Comparison of ENCODE assay signal across 8 cellular contexts in genomic region chr7:44797329-44798258, GRCh38. TPM values are rescaled to one million over a fixed set of nuclear protein-coding genes. Genes with fewer than 3 reads are reported as not detected.
DNase-seq lines count a peak whose midpoint lies in the region; ATAC-seq, FAIRE-seq and TF ChIP-seq lines count a peak whose summit lies in the region.

No MANE protein-coding gene starts in this region.

- H3K9me3 Mint-ChIP-seq in activated CD4-positive, alpha-beta memory T cell treated with anti-CD3 and anti-CD28 coated beads for 36 hours: no peaks in the 10 kb centered on the region

- H3K36me3 ChIP-seq in BJ (ENCODE audit: control insufficient read depth, insufficient read depth, low read length) (peaks cover 17% of the 10 kb centered on the region), HepG2 (replicated peaks in 1 of 2; ENCODE audit: control insufficient read depth in 1 of 2, insufficient read depth in 2 of 2, low read length in 2 of 2) (peaks cover 10 to 39% of the 10 kb centered on the region in 2 experiments)

- intact Hi-C loops in activated CD4-positive, alpha-beta memory T cell treated with anti-CD3 and anti-CD28 coated beads for 36 hours (cut with micrococcal nuclease): loop anchor here (2.0 to 5.0 kb wide), 4 partner anchors 63 to 337 kb away; partner anchors contain the start of genes NUDCD3 and TMED4
- intact Hi-C loops in HepG2 (cut with micrococcal nuclease; ENCODE audit: unreplicated experiment): loop anchor here (1.0 to 10.0 kb wide), 4 partner anchors 14 to 1767 kb away; partner anchors contain the start of gene H2AZ2

- H3K4me1 Mint-ChIP-seq in activated CD4-positive, alpha-beta memory T cell treated with anti-CD3 and anti-CD28 coated beads for 36 hours (ENCODE audit: low read depth): peaks cover 31% of the 10 kb centered on the region

- TF ChIP-seq RAD21 in HepG2 (CRISPR knock-in tag; IDR thresholded peaks at IDR 0.05): peak; percentile 9; the same call in 1 of the 2 replicates

- POLR2A ChIA-PET in BJ (lab: Charles Lee) (interaction anchor here (0.5 to 1.6 kb wide), 3 partner anchors 30 to 655 kb away, joined by 3 to 5 read pairs (median 5); no protein-coding TSS in a partner anchor), HepG2 (lab: Yijun Ruan, JAX) (interaction anchor here (1.2 to 2.4 kb wide), 4 partner anchors 13 to 68 kb away, joined by 3 to 20 read pairs (median 6); partner anchors contain the start of gene H2AZ2)
- POLR2A ChIA-PET in activated CD4-positive, alpha-beta memory T cell treated with anti-CD3 and anti-CD28 coated beads for 36 hours (lab: Charles Lee): interaction anchor here (0.6 to 3.9 kb wide), 30 partner anchors 20 to 313 kb away, joined by 3 to 34 read pairs (median 5); partner anchors contain the start of genes DDX56, H2AZ2, MYO1G and NUDCD3

- TF ChIP-seq EP300 in HepG2 (IDR thresholded peaks at IDR 0.05; ENCODE audit: low read depth in 2 of 2, low read length in 2 of 2) (no peak), HepG2 (CRISPR knock-in tag; IDR thresholded peaks at IDR 0.05; ENCODE audit: borderline replicate concordance) (no peak)

- in situ Hi-C loops in HepG2 (cut with HindIII; ENCODE audit: extremely low pct_ligation_motif_present, low pct_unique_long_range_greater_than_20kb): no loop called here

- CTCF ChIA-PET in BJ (lab: Yijun Ruan, JAX) (interaction anchor here (0.6 to 2.2 kb wide), 6 partner anchors 17 to 213 kb away, joined by 3 to 7 read pairs (median 4); partner anchors contain the start of gene H2AZ2), HepG2 (lab: Yijun Ruan, JAX; ENCODE audit: low intra/inter-chr PET ratio, low total read pairs) (interaction anchor here (1.3 kb wide), 1 partner anchor 50 kb away, joined by 7 read pairs; the partner anchor contains the start of gene H2AZ2)
- CTCF ChIA-PET in activated CD4-positive, alpha-beta memory T cell treated with anti-CD3 and anti-CD28 coated beads for 36 hours (lab: Charles Lee): interaction anchor here (0.6 to 1.7 kb wide), 15 partner anchors 36 to 338 kb away, joined by 3 to 10 read pairs (median 4); partner anchors contain the start of genes H2AZ2 and OGDH

- peaks cover 34% of the 10 kb centered on the region for H3K79me2 ChIP-seq in HepG2 (ENCODE audit: insufficient read depth, low read length)

- H3K4me1 ChIP-seq in HepG2 (ENCODE audit: insufficient read depth, low read length): peaks cover 37% of the 10 kb centered on the region

- H3K36me3 Mint-ChIP-seq in activated CD4-positive, alpha-beta memory T cell treated with anti-CD3 and anti-CD28 coated beads for 36 hours: peaks cover 57% of the 10 kb centered on the region

- H3K27me3 Mint-ChIP-seq in activated CD4-positive, alpha-beta memory T cell treated with anti-CD3 and anti-CD28 coated beads for 36 hours: no peaks in the 10 kb centered on the region

- ATAC-seq in GM19351 (IDR thresholded peaks at IDR 0.05; ENCODE audit: unreplicated experiment) (peak; percentile 60), HG03565 (IDR thresholded peaks at IDR 0.05; ENCODE audit: unreplicated experiment) (peak; percentile 36), HepG2 (peak; percentile 68)

- peak; percentile 15 to 89; a peak in 3 of 4 replicates for TF ChIP-seq POLR2A in HepG2 (IDR thresholded peaks at IDR 0.05; ENCODE audit: insufficient read depth in 1 of 2, low read depth in 2 of 2, low read length in 2 of 2)

- no peak overlapping the region for H2AFZ ChIP-seq in HepG2 (ENCODE audit: low read length)

- peak overlapping the region; percentile 97 for H3K4me3 Mint-ChIP-seq in activated CD4-positive, alpha-beta memory T cell treated with anti-CD3 and anti-CD28 coated beads for 36 hours

- H3K9me3 ChIP-seq in HepG2 (ENCODE audit: low read length): no peaks in the 10 kb centered on the region

- peak; percentile 59 for TF ChIP-seq CTCF in BJ (IDR thresholded peaks at IDR 0.05; ENCODE audit: insufficient read depth, low read depth, low read length)
- peak; percentile 83 for TF ChIP-seq CTCF in HepG2 (CRISPR knock-in tag; IDR thresholded peaks at IDR 0.05)

- peak overlapping the region; percentile 91 for H3K9ac ChIP-seq in HepG2 (ENCODE audit: insufficient read depth, low read depth, low read length)

- H3K4me2 ChIP-seq in HepG2 (ENCODE audit: low read depth, low read length): peak overlapping the region; percentile 98

- no peaks in the 10 kb centered on the region for H3K27me3 ChIP-seq in BJ (ENCODE audit: control insufficient read depth, insufficient read depth, low read length)
- no peaks in the 10 kb centered on the region; a peak in 1 of 5 replicates for H3K27me3 ChIP-seq in HepG2 (ENCODE audit: control insufficient read depth in 1 of 2, insufficient read depth in 2 of 2, low read length in 2 of 2)

- peak; percentile 65 for FAIRE-seq in HepG2 (lab: Jason Lieb, UNC)

- BruUV-seq in HepG2 (replicated peaks; lab: Mats Ljungman, UMichigan): TSS peak; percentile 61

- H3K27ac ChIP-seq in HepG2 (ENCODE audit: extremely low read length, insufficient read depth, low read length): peak overlapping the region; percentile 96

- peaks cover 47% of the 10 kb centered on the region for H4K20me1 ChIP-seq in HepG2 (ENCODE audit: insufficient read depth, low read length)

- DNase-seq in BJ (ENCODE audit: low read depth) (peak; percentile 44), NCI-H82 (lab: John Stamatoyannopoulos, UW) (peak; percentile 87), dermis blood vessel endothelial cell (peak; percentile 93), HepG2 (ENCODE audit: low spot score) (peak; percentile 79)
- DNase-seq in activated CD4-positive, alpha-beta memory T cell treated with anti-CD3 and anti-CD28 coated beads for 36 hours: peak; percentile 91
- peak; percentile 76 for DNase-seq in stimulated activated CD4-positive, alpha-beta T cell treated with anti-CD3 and anti-CD28 coated beads, Interleukin-2, amount 100 ng/mL, for 4 hours (ENCODE audit: low read depth)

- peak overlapping the region; percentile 99 for H3K27ac Mint-ChIP-seq in activated CD4-positive, alpha-beta memory T cell treated with anti-CD3 and anti-CD28 coated beads for 36 hours

- peak overlapping the region; percentile 97 for H3K4me3 ChIP-seq in BJ (ENCODE audit: low read depth, low read length)
- peak overlapping the region; percentile 80 to 86 (median 85) for H3K4me3 ChIP-seq in HepG2 (replicated peaks in 1 of 3; ENCODE audit: insufficient read depth in 1 of 3, low read depth in 2 of 3, low read length in 3 of 3)

- WGBS in HepG2 (ENCODE audit: low lambda C conversion rate): under 1% methylated on average over 23 of the region's 26 CpGs

RNA-seq across cellular contexts. Expression of gene PPIA, which starts 1.1 kb away (rescaled TPM):
- polyA plus RNA-seq in BJ (2011; rRNA removed) (3,555 and 5,521 TPM in 2 replicates), HepG2 (2011; rRNA removed) (2,460 and 3,010 TPM in 2 replicates)
- polyA minus RNA-seq in BJ (2011; rRNA and poly(A)+ RNA removed): 337 and 436 TPM in 2 replicates
- total RNA-seq in activated CD4-positive, alpha-beta memory T cell treated with anti-CD3 and anti-CD28 coated beads for 36 hours: 1,000 to 10,000 TPM; 3,158 to 3,182 TPM
- total RNA-seq in dermis blood vessel endothelial cell (3,103 and 4,000 TPM in 2 replicates), HepG2 (2016; rRNA removed; fragmentation: Illumina TruSeq; extraction: Trizol) (2,268 and 3,314 TPM in 2 replicates)
- total RNA-seq in HepG2 (2016; cell fraction: cytosol; rRNA removed; fragmentation: Illumina TruSeq; extraction: Trizol; ENCODE audit: low read depth): 754 and 802 TPM in 2 replicates
- total RNA-seq in HepG2 (2016; cell fraction: insoluble cytoplasmic fraction; rRNA removed; fragmentation: Illumina TruSeq; extraction: Trizol): 2,242 and 3,472 TPM in 2 replicates
- total RNA-seq in HepG2 (2016; cell fraction: membrane; rRNA removed; fragmentation: Illumina TruSeq; extraction: Trizol): 997 and 1,006 TPM in 2 replicates
- 760 and 791 TPM in 2 replicates for total RNA-seq in HepG2 (2016; cell fraction: nucleus; rRNA removed; fragmentation: Illumina TruSeq; extraction: Trizol)
- polyA plus RNA-seq in HepG2 (2011; cell fraction: cytosol; rRNA removed): 2,797 and 3,003 TPM in 2 replicates
- 624 and 737 TPM in 2 replicates for polyA plus RNA-seq in HepG2 (2011; cell fraction: nucleus; rRNA removed)
- 1,687 and 1,874 TPM in 2 replicates for polyA plus RNA-seq in HepG2 (2012)
- 1,121 and 1,153 TPM in 2 replicates for polyA plus RNA-seq in HepG2 (2016; cell fraction: cytosol; fragmentation: Illumina TruSeq; extraction: Trizol; ENCODE audit: low read depth)
- 3,894 and 4,262 TPM in 2 replicates for polyA plus RNA-seq in HepG2 (2016; cell fraction: insoluble cytoplasmic fraction; fragmentation: Illumina TruSeq; extraction: Trizol; ENCODE audit: low read depth)
- 1,143 and 1,145 TPM in 2 replicates for polyA plus RNA-seq in HepG2 (2016; cell fraction: membrane; fragmentation: Illumina TruSeq; extraction: Trizol; ENCODE audit: low read depth)
- polyA plus RNA-seq in HepG2 (2016; cell fraction: nucleus; fragmentation: Illumina TruSeq; extraction: Trizol; ENCODE audit: insufficient read depth, low read depth): 1,363 and 1,473 TPM in 2 replicates
- polyA minus RNA-seq in HepG2 (2011; rRNA and poly(A)+ RNA removed; ENCODE audit: low replicate concordance): 700 and 1,641 TPM in 2 replicates
- polyA minus RNA-seq in HepG2 (2011; cell fraction: cytosol; rRNA and poly(A)+ RNA removed): 495 and 562 TPM in 2 replicates
- polyA minus RNA-seq in HepG2 (2011; cell fraction: nucleus; rRNA and poly(A)+ RNA removed): 234 and 280 TPM in 2 replicates

RNA-seq across cellular contexts. Expression of gene ZMIZ2, which starts 48.9 kb away (rescaled TPM):
- 4.4 and 7.4 TPM in 2 replicates for polyA plus RNA-seq in BJ (2011; rRNA removed)
- 12.2 and 12.8 TPM in 2 replicates for polyA minus RNA-seq in BJ (2011; rRNA and poly(A)+ RNA removed)
- 10 to 100 TPM; 84.7 to 92.3 TPM for total RNA-seq in activated CD4-positive, alpha-beta memory T cell treated with anti-CD3 and anti-CD28 coated beads for 36 hours
- 10.5 and 10.6 TPM in 2 replicates for total RNA-seq in dermis blood vessel endothelial cell
- total RNA-seq in HepG2 (2016; rRNA removed; fragmentation: Illumina TruSeq; extraction: Trizol): 4.1 and 4.9 TPM in 2 replicates
- total RNA-seq in HepG2 (2016; cell fraction: cytosol; rRNA removed; fragmentation: Illumina TruSeq; extraction: Trizol; ENCODE audit: low read depth): 5.1 and 5.7 TPM in 2 replicates
- 3.1 and 6.7 TPM in 2 replicates for total RNA-seq in HepG2 (2016; cell fraction: insoluble cytoplasmic fraction; rRNA removed; fragmentation: Illumina TruSeq; extraction: Trizol)
- 5.7 and 7.3 TPM in 2 replicates for total RNA-seq in HepG2 (2016; cell fraction: membrane; rRNA removed; fragmentation: Illumina TruSeq; extraction: Trizol)
- 10.0 and 10.4 TPM in 2 replicates for total RNA-seq in HepG2 (2016; cell fraction: nucleus; rRNA removed; fragmentation: Illumina TruSeq; extraction: Trizol)
- polyA plus RNA-seq in HepG2 (2011; rRNA removed): 7.9 and 9.7 TPM in 2 replicates
- polyA plus RNA-seq in HepG2 (2011; cell fraction: cytosol; rRNA removed): 1.1 and 1.8 TPM in 2 replicates
- polyA plus RNA-seq in HepG2 (2011; cell fraction: nucleus; rRNA removed): 68.3 and 74.7 TPM in 2 replicates
- 12.0 and 15.7 TPM in 2 replicates for polyA plus RNA-seq in HepG2 (2012)
- 2.6 and 3.0 TPM in 2 replicates for polyA plus RNA-seq in HepG2 (2016; cell fraction: cytosol; fragmentation: Illumina TruSeq; extraction: Trizol; ENCODE audit: low read depth)
- 6.4 and 10.1 TPM in 2 replicates for polyA plus RNA-seq in HepG2 (2016; cell fraction: insoluble cytoplasmic fraction; fragmentation: Illumina TruSeq; extraction: Trizol; ENCODE audit: low read depth)
- 8.9 and 10.4 TPM in 2 replicates for polyA plus RNA-seq in HepG2 (2016; cell fraction: membrane; fragmentation: Illumina TruSeq; extraction: Trizol; ENCODE audit: low read depth)
- 47.2 and 57.0 TPM in 2 replicates for polyA plus RNA-seq in HepG2 (2016; cell fraction: nucleus; fragmentation: Illumina TruSeq; extraction: Trizol; ENCODE audit: insufficient read depth, low read depth)
- 17.5 and 23.0 TPM in 2 replicates for polyA minus RNA-seq in HepG2 (2011; rRNA and poly(A)+ RNA removed; ENCODE audit: low replicate concordance)
- 2.9 and 4.7 TPM in 2 replicates for polyA minus RNA-seq in HepG2 (2011; cell fraction: cytosol; rRNA and poly(A)+ RNA removed)
- polyA minus RNA-seq in HepG2 (2011; cell fraction: nucleus; rRNA and poly(A)+ RNA removed): 34.2 and 43.8 TPM in 2 replicates

RNA-seq across cellular contexts. Expression of gene H2AZ2, which starts 50.3 kb away (rescaled TPM):
- polyA plus RNA-seq in BJ (2011; rRNA removed) (100 and 107 TPM in 2 replicates), HepG2 (2011; rRNA removed) (93.2 and 121 TPM in 2 replicates)
- polyA minus RNA-seq in BJ (2011; rRNA and poly(A)+ RNA removed): 35.3 and 46.2 TPM in 2 replicates
- total RNA-seq in activated CD4-positive, alpha-beta memory T cell treated with anti-CD3 and anti-CD28 coated beads for 36 hours: 100 to 1,000 TPM; 299 to 307 TPM
- total RNA-seq in dermis blood vessel endothelial cell (158 and 274 TPM in 2 replicates), HepG2 (2016; rRNA removed; fragmentation: Illumina TruSeq; extraction: Trizol) (223 and 272 TPM in 2 replicates)
- total RNA-seq in HepG2 (2016; cell fraction: cytosol; rRNA removed; fragmentation: Illumina TruSeq; extraction: Trizol; ENCODE audit: low read depth): 109 and 136 TPM in 2 replicates
- 225 and 261 TPM in 2 replicates for total RNA-seq in HepG2 (2016; cell fraction: insoluble cytoplasmic fraction; rRNA removed; fragmentation: Illumina TruSeq; extraction: Trizol)
- total RNA-seq in HepG2 (2016; cell fraction: membrane; rRNA removed; fragmentation: Illumina TruSeq; extraction: Trizol): 214 and 217 TPM in 2 replicates
- 118 and 122 TPM in 2 replicates for total RNA-seq in HepG2 (2016; cell fraction: nucleus; rRNA removed; fragmentation: Illumina TruSeq; extraction: Trizol)
- polyA plus RNA-seq in HepG2 (2011; cell fraction: cytosol; rRNA removed): 110 and 123 TPM in 2 replicates
- polyA plus RNA-seq in HepG2 (2011; cell fraction: nucleus; rRNA removed): 34.1 and 41.1 TPM in 2 replicates
- 101 and 124 TPM in 2 replicates for polyA plus RNA-seq in HepG2 (2012)
- 169 and 220 TPM in 2 replicates for polyA plus RNA-seq in HepG2 (2016; cell fraction: cytosol; fragmentation: Illumina TruSeq; extraction: Trizol; ENCODE audit: low read depth)
- 277 and 298 TPM in 2 replicates for polyA plus RNA-seq in HepG2 (2016; cell fraction: insoluble cytoplasmic fraction; fragmentation: Illumina TruSeq; extraction: Trizol; ENCODE audit: low read depth)
- polyA plus RNA-seq in HepG2 (2016; cell fraction: membrane; fragmentation: Illumina TruSeq; extraction: Trizol; ENCODE audit: low read depth): 226 and 259 TPM in 2 replicates
- polyA plus RNA-seq in HepG2 (2016; cell fraction: nucleus; fragmentation: Illumina TruSeq; extraction: Trizol; ENCODE audit: insufficient read depth, low read depth): 188 and 191 TPM in 2 replicates
- polyA minus RNA-seq in HepG2 (2011; rRNA and poly(A)+ RNA removed; ENCODE audit: low replicate concordance): 67.1 and 192 TPM in 2 replicates
- polyA minus RNA-seq in HepG2 (2011; cell fraction: cytosol; rRNA and poly(A)+ RNA removed): 42.5 and 43.2 TPM in 2 replicates
- 36.7 and 41.4 TPM in 2 replicates for polyA minus RNA-seq in HepG2 (2011; cell fraction: nucleus; rRNA and poly(A)+ RNA removed)

Comparison
In these comparisons a context has a peak if more than half of its experiments do, and no peak if none do; other contexts are left out.
1. Peak in every context shown above with its lines: DNase-seq, ATAC-seq, H3K4me3 ChIP-seq and H3K27ac ChIP-seq.